ENCODE assay signal across 10 cellular contexts in genomic region chr1:4027492-4028138, GRCh38.
DNase-seq lines count a peak whose midpoint lies in the region; ATAC-seq and TF ChIP-seq lines count a peak whose summit lies in the region.
"Had no signal": no experiment of that assay in that cellular context is flagged by ENCODE, and none has a peak within 500 bp of the region (broad histone marks: within the 10 kb centered on the region; RNA-seq: fewer than 3 reads in every experiment).

No MANE protein-coding gene starts in this region.

- no peaks in the 10 kb centered on the region for H3K36me3 Mint-ChIP-seq in activated CD4-positive, alpha-beta T cell treated with anti-CD3 and anti-CD28 coated beads for 36 hours (ENCODE audit: low read depth)

- CTCF ChIA-PET in activated CD4-positive, alpha-beta T cell treated with anti-CD3 and anti-CD28 coated beads for 36 hours (lab: Charles Lee) = no interaction called here

- H3K9me3 Mint-ChIP-seq in activated CD4-positive, alpha-beta T cell treated with anti-CD3 and anti-CD28 coated beads for 36 hours (ENCODE audit: low read depth) = peaks cover 2% of the 10 kb centered on the region

- peaks cover 18% of the 10 kb centered on the region for H3K27me3 Mint-ChIP-seq in activated CD4-positive, alpha-beta T cell treated with anti-CD3 and anti-CD28 coated beads for 36 hours

- no peak overlapping the region for H3K27ac Mint-ChIP-seq in activated CD4-positive, alpha-beta T cell treated with anti-CD3 and anti-CD28 coated beads for 36 hours
- H3K27ac Mint-ChIP-seq: activated T-cell treated with anti-CD3 and anti-CD28 coated beads, Interleukin-2, amount 50 U/mL, for 72 hours had no signal

- no peak overlapping the region for H3K4me3 Mint-ChIP-seq in activated CD4-positive, alpha-beta T cell treated with anti-CD3 and anti-CD28 coated beads for 36 hours
- H3K4me3 Mint-ChIP-seq: activated T-cell treated with anti-CD3 and anti-CD28 coated beads, Interleukin-2, amount 50 U/mL, for 72 hours had no signal

- intact Hi-C loops in activated CD4-positive, alpha-beta T cell treated with anti-CD3 and anti-CD28 coated beads for 36 hours (cut with DNase I, micrococcal nuclease) = no loop called here
- intact Hi-C loops in left cardiac atrium (cut with DNase I) = no loop called here

- no peak for TF ChIP-seq POLR2A in GM18505 (IDR thresholded peaks at IDR 0.05; ENCODE audit: borderline replicate concordance, extremely low read depth, insufficient read depth, insufficient read length)

- no peaks in the 10 kb centered on the region for H3K4me1 Mint-ChIP-seq in activated CD4-positive, alpha-beta T cell treated with anti-CD3 and anti-CD28 coated beads for 36 hours

- no peak for ATAC-seq in activated CD4-positive, alpha-beta T cell treated with anti-CD3 and anti-CD28 coated beads for 36 hours
- ATAC-seq in GM19467 (IDR thresholded peaks at IDR 0.05; ENCODE audit: unreplicated experiment) (peak; percentile 61), HG03354 (IDR thresholded peaks at IDR 0.05; ENCODE audit: poor library complexity, severe bottlenecking, unreplicated experiment) (peak; percentile 83), left cardiac atrium (no peak), GM18505 (IDR thresholded peaks at IDR 0.05; ENCODE audit: unreplicated experiment) (no peak)
- ATAC-seq: activated T-cell treated with anti-CD3 and anti-CD28 coated beads, Interleukin-2, amount 50 U/mL, for 72 hours had no signal

- POLR2A ChIA-PET in activated CD4-positive, alpha-beta T cell treated with anti-CD3 and anti-CD28 coated beads for 36 hours (lab: Charles Lee) = no interaction called here

- DNase-seq in activated CD4-positive, alpha-beta T cell treated with anti-CD3 and anti-CD28 coated beads for 36 hours = peak; percentile 37
- DNase-seq in activated CD4-positive, alpha-beta T cell treated with anti-CD3 and anti-CD28 coated beads, Interleukin-2, amount 50 U/mL, for 48 hours = no peak
- DNase-seq in iPS-NIHi7 (ENCODE audit: extremely low spot score) (peak; percentile 55), HUDEP-2 (lab: John Stamatoyannopoulos, UW; ENCODE audit: unreplicated experiment in 76 of 76) (no peak), left cardiac atrium (no peak)
- DNase-seq: activated T-cell treated with anti-CD3 and anti-CD28 coated beads, Interleukin-2, amount 50 U/mL, for 72 hours; DMS153 had no signal

Comparison
In these comparisons a context has a peak if more than half of its experiments do, and no peak if none do; other contexts are left out.
1. DNase-seq: peak in activated CD4-positive, alpha-beta T cell treated with anti-CD3 and anti-CD28 coated beads for 36 hours (single experiment) and iPS-NIHi7 (single experiment); none in activated CD4-positive, alpha-beta T cell treated with anti-CD3 and anti-CD28 coated beads, Interleukin-2, amount 50 U/mL, for 48 hours (0 of 2), HUDEP-2 (0 of 76) and left cardiac atrium (single experiment).
2. ATAC-seq: peak in GM19467 (single experiment) and HG03354 (single experiment); none in activated CD4-positive, alpha-beta T cell treated with anti-CD3 and anti-CD28 coated beads for 36 hours (single experiment), left cardiac atrium (0 of 2) and GM18505 (single experiment).